9 cellular contexts compared by ENCODE assay signal in genomic region chr19:45999653-46000121, GRCh38. TPM values are rescaled to one million over a fixed set of nuclear protein-coding genes. Genes with fewer than 3 reads are reported as not detected.
A peak's percentile ranks its signal among the peaks of the same experiment; 100 is the strongest.
DNase-seq lines count a peak whose midpoint lies in the region; ATAC-seq and TF ChIP-seq lines count a peak whose summit lies in the region.
"Had no signal": no experiment of that assay in that cellular context is flagged by ENCODE, and none has a peak within 500 bp of the region (broad histone marks: within the 10 kb centered on the region; RNA-seq: fewer than 3 reads in every experiment).

No MANE protein-coding gene starts in this region.

- TF ChIP-seq CTCF in dorsolateral prefrontal cortex (IDR thresholded peaks at IDR 0.05 in 54 of 56, conservative IDR thresholded peaks at IDR 0.05 in 2 of 56; ENCODE audit: low read depth in 1 of 56, partially characterized antibody in 56 of 56) (no peak), omental fat pad (IDR thresholded peaks at IDR 0.05) (no peak)

- peak; percentile 14 for ATAC-seq in omental fat pad (ENCODE audit: low FRiP score)
- ATAC-seq in HG03139 (IDR thresholded peaks at IDR 0.05; ENCODE audit: unreplicated experiment) = no peak

- peak overlapping the region in 58 of 59 donors; percentile 9 to 74 (median 54) for H3K4me3 ChIP-seq in dorsolateral prefrontal cortex

- peak overlapping the region in 52 of 59 donors; percentile 2 to 86 (median 69) for H3K27ac ChIP-seq in dorsolateral prefrontal cortex

- intact Hi-C loops in dorsolateral prefrontal cortex (cut with DNase I) = loop anchor here (5.0 kb wide), 3 partner anchors 37 to 117 kb away; partner anchors contain the start of gene MYPOP (in 1 of the 2)

- DNase-seq in NCI-H2107 (lab: John Stamatoyannopoulos, UW) = peak; percentile 26
- DNase-seq in NCI-H2107 treated with DMSO at 0.1 percent for 48 hours (lab: John Stamatoyannopoulos, UW; ENCODE audit: unreplicated experiment) = no peak
- DNase-seq in NCI-H226 = peak; percentile 13
- peak; percentile 33 to 89 (median 74) for DNase-seq in dorsolateral prefrontal cortex
- no peak for DNase-seq in omental fat pad (ENCODE audit: low spot score)
- no peak for DNase-seq in SIG-M5 treated with dmso at 0.1 percent for 504 hours (lab: John Stamatoyannopoulos, UW; ENCODE audit: unreplicated experiment)
- DNase-seq in T-helper 9 cell = no peak

- no peaks in the 10 kb centered on the region for H3K27me3 ChIP-seq in dorsolateral prefrontal cortex

RNA-seq across cellular contexts. Expression of gene CCDC61, which starts 4.4 kb away (rescaled TPM):
- total RNA-seq in dorsolateral prefrontal cortex = 10 to 100 TPM; 19.7 to 65.4 (median 34.3) TPM
- 10 to 100 TPM in 1 of 4 donors, 1 to 10 TPM in 3; 3.6 to 10.4 (median 6.1) TPM for total RNA-seq in omental fat pad

RNA-seq across cellular contexts. Expression of gene PGLYRP1, which starts 23.2 kb away (rescaled TPM):
- total RNA-seq in dorsolateral prefrontal cortex (1 to 10 TPM in 5 of 120 experiments, under 1 TPM in 5, not detected in 110; 0.65 to 1.8 (median 1.0) TPM), omental fat pad (not detected)
- total RNA-seq: dermis microvascular lymphatic vessel endothelial cell had no signal

RNA-seq across cellular contexts. Expression of gene NOVA2, which starts 26.0 kb away (rescaled TPM):
- total RNA-seq in dorsolateral prefrontal cortex (10 to 100 TPM; 41.1 to 95.4 (median 71.8) TPM), omental fat pad (10 to 100 TPM in 1 of 4 donors, 1 to 10 TPM in 2, under 1 TPM in 1; 0.74 to 10.9 (median 3.8) TPM)

RNA-seq across cellular contexts. Expression of gene IGFL4, which starts 41.1 kb away (rescaled TPM):
- total RNA-seq in dorsolateral prefrontal cortex = 10 to 100 TPM in 94 of 120 experiments, 1 to 10 TPM in 26; 6.0 to 28.7 (median 12.4) TPM
- total RNA-seq in omental fat pad = not detected
- total RNA-seq: dermis microvascular lymphatic vessel endothelial cell had no signal

Comparison
In these comparisons a context has a peak if more than half of its experiments do, and no peak if none do; other contexts are left out.
1. DNase-seq: peak in NCI-H2107 (single experiment), NCI-H226 (single experiment) and dorsolateral prefrontal cortex (10 of 10); none in NCI-H2107 treated with DMSO at 0.1 percent for 48 hours (single experiment), omental fat pad (single experiment), SIG-M5 treated with dmso at 0.1 percent for 504 hours (single experiment) and T-helper 9 cell (single experiment).